ENCODE assay signal across 16 cellular contexts in the genomic region with DNA sequence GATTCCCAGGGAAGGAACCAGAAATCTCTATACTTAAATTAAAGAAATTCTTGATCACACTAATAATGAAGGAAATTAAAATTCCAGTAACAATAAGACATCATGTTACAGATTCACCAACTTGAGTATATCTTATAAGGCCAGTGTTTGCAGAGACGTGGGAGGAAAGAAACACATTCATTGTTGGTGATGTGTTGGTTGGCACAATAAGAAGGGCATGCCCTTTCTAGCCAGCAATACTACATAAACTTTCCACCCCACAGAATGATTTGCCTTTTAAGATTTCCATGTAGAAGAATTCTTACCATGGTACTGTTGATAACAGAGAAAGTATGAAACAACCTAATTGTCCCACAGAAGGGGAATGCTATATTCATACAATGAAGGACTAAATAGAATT.
A peak's percentile ranks its signal among the peaks of the same experiment; 100 is the strongest.
DNase-seq lines count a peak whose midpoint lies in the region; ATAC-seq and TF ChIP-seq lines count a peak whose summit lies in the region.
"Had no signal": no experiment of that assay in that cellular context is flagged by ENCODE, and none has a peak within 500 bp of the region (broad histone marks: within the 10 kb centered on the region; RNA-seq: fewer than 3 reads in every experiment).

No MANE protein-coding gene starts in this region.

- no peak overlapping the region for H3K4me3 ChIP-seq in GM23248
- H3K4me3 ChIP-seq in RWPE2 (ENCODE audit: severe bottlenecking) = no peak overlapping the region
- H3K4me3 ChIP-seq: BLaER1 had no signal

- H3K36me3 Mint-ChIP-seq in HFFc6 (ENCODE audit: low read depth) = no peaks in the 10 kb centered on the region; the same call in 1 of the 2 replicates
- H3K36me3 Mint-ChIP-seq: CD8-positive, alpha-beta memory T cell had no signal

- H3K9me2 ChIP-seq in GM23248 (ENCODE audit: insufficient read depth) = no peaks in the 10 kb centered on the region

- H3K4me1 ChIP-seq in GM23248 (ENCODE audit: insufficient read depth) = no peaks in the 10 kb centered on the region
- peaks cover 4% of the 10 kb centered on the region for H3K4me1 ChIP-seq in RWPE2 (ENCODE audit: insufficient read depth, poor library complexity, severe bottlenecking)
- H3K4me1 ChIP-seq: BLaER1 had no signal

- H3K9ac ChIP-seq in GM23248 = no peak overlapping the region
- H3K9ac ChIP-seq: BLaER1 had no signal

- H3K79me2 ChIP-seq in GM23248 (ENCODE audit: insufficient read depth) = no peaks in the 10 kb centered on the region

- no peak overlapping the region for H3K4me3 Mint-ChIP-seq in HFFc6
- H3K4me3 Mint-ChIP-seq: CD8-positive, alpha-beta memory T cell; H9 had no signal

- no peaks in the 10 kb centered on the region for H3F3A ChIP-seq in GM23248 (ENCODE audit: insufficient read depth)

- DNase-seq in GM23248 (peak; percentile 2), RWPE2 (ENCODE audit: low spot score) (no peak), epithelial cell of prostate (ENCODE audit: low read depth, low spot score) (no peak), renal cortical epithelial cell (ENCODE audit: low read depth) (peak; percentile 2), HFFc6 (no peak)
- DNase-seq: 8988T; AML-193; CD8-positive, alpha-beta memory T cell; DMS53; GF-D8; GOT3; H9 had no signal

- H3K4me2 ChIP-seq in GM23248 (ENCODE audit: unreplicated experiment) = no peak overlapping the region
- H3K4me2 ChIP-seq: BLaER1 had no signal

- H3K4me1 Mint-ChIP-seq in HFFc6 (ENCODE audit: low read depth) = no peaks in the 10 kb centered on the region
- H3K4me1 Mint-ChIP-seq: CD8-positive, alpha-beta memory T cell had no signal

- no peaks in the 10 kb centered on the region for H3K36me3 ChIP-seq in GM23248 (ENCODE audit: low read depth)
- H3K36me3 ChIP-seq in RWPE2 (ENCODE audit: low read depth) = no peaks in the 10 kb centered on the region
- H3K36me3 ChIP-seq: BLaER1 had no signal

- H3K27ac ChIP-seq in GM23248 (no peak overlapping the region), RWPE2 (ENCODE audit: poor library complexity, severe bottlenecking) (no peak overlapping the region), epithelial cell of prostate (peak overlapping the region; percentile 60)
- H3K27ac ChIP-seq: BLaER1 had no signal

- WGBS in GM23248 (ENCODE audit: low coverage in 1 of 2, low lambda C conversion rate in 2 of 2, missing lambda C conversion rate in 2 of 2), 2 experiments = 6 to 14% methylated on average over 1 of the region's 1 CpG

- H4K20me1 ChIP-seq in GM23248 (ENCODE audit: insufficient read depth) = no peaks in the 10 kb centered on the region
- H4K20me1 ChIP-seq: BLaER1 had no signal

- peaks cover 19% of the 10 kb centered on the region for H3K9me3 Mint-ChIP-seq in HFFc6
- H3K9me3 Mint-ChIP-seq: H9 had no signal

- H3K27me3 ChIP-seq in GM23248 (replicated peaks; ENCODE audit: insufficient read depth) (no peaks in the 10 kb centered on the region), RWPE2 (ENCODE audit: insufficient read depth, poor library complexity, severe bottlenecking) (no peaks in the 10 kb centered on the region)
- H3K27me3 ChIP-seq: BLaER1 had no signal

- H3K9me3 ChIP-seq in GM23248 (ENCODE audit: low read depth) (no peaks in the 10 kb centered on the region), RWPE2 (ENCODE audit: severe bottlenecking) (no peaks in the 10 kb centered on the region)
- H3K9me3 ChIP-seq: BLaER1 had no signal

- ATAC-seq in RWPE2 (ENCODE audit: low read depth) = peak; percentile 36; the same call in 1 of the 3 replicates
- ATAC-seq in GM21381 (IDR thresholded peaks at IDR 0.05; ENCODE audit: unreplicated experiment) = no peak
- ATAC-seq in GM21447 (IDR thresholded peaks at IDR 0.05; ENCODE audit: unreplicated experiment) = no peak
- ATAC-seq: HepG2 had no signal

- H3K27me3 Mint-ChIP-seq in HFFc6 (ENCODE audit: insufficient read depth) = 0 out of 2 replicates have a peak, but pooled peaks cover 2% of the 10 kb centered on the region
- H3K27me3 Mint-ChIP-seq: CD8-positive, alpha-beta memory T cell had no signal

- H3K27ac Mint-ChIP-seq in HFFc6 = no peak overlapping the region
- H3K27ac Mint-ChIP-seq: CD8-positive, alpha-beta memory T cell; H9 had no signal

- in situ Hi-C loops in GM23248 (cut with MboI) = no loop called here

- no peak overlapping the region for H2AFZ ChIP-seq in GM23248

- no peak for TF ChIP-seq CTCF in RWPE2 (IDR thresholded peaks at IDR 0.05; ENCODE audit: poor library complexity, severe bottlenecking)
- TF ChIP-seq CTCF in HFFc6 (IDR thresholded peaks at IDR 0.05) = no peak

Comparison
In these comparisons a context has a peak if more than half of its experiments do, and no peak if none do; other contexts are left out.
1. DNase-seq: peak in GM23248 (single experiment) and renal cortical epithelial cell (single experiment); none in RWPE2 (single experiment), epithelial cell of prostate (single experiment) and HFFc6 (single experiment).